8 cellular contexts compared by ENCODE assay signal in the genomic region with DNA sequence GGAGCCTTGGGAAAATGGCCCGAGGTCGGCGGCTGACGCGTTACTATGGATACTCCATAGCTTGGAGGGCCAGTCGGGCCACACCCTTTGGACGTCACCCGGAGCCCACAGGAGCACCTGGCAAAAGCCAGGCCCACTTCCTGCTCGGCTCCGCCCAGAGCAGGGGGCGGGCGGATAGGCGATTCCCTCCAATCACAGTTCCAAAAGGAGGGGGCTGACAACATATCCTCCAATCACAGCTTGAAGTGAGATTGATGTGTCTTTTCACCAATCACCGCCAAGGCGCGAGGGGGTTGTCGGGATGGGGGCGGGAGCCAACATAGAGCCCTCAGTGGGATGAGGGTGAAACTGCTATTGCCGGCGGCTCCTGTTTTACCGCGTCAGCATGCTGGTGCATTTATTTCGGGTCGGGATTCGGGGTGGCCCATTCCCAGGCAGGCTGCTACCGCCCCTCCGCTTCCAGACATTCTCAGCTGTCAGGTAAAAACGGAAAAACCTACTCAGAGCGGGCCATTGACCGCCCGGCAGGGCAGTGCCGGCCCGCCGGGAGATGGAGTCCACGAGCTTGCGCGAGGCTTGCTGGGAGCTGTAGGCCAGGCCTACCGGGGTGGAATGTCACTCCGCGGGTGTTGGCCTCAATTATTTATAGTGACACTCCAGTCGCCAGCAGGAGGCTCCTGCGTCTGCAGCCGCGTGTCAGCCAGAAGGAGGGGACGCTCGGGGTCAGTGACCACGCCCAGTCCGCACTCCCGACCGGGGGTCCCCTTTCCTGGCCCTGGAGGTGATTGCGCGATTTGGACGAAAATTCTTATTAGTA. TPM values are rescaled to one million over a fixed set of nuclear protein-coding genes. Genes with fewer than 3 reads are reported as not detected.
DNase-seq lines count a peak whose midpoint lies in the region; ATAC-seq and TF ChIP-seq lines count a peak whose summit lies in the region.

A gene (plus strand): TSS at position 320 of the 817 bp plus-strand sequence. CDS start 66 bp downstream, at position 386.

- peak within 1 kb of the TSS; percentile 80 for H3K4me3 ChIP-seq in H7 (ENCODE audit: insufficient read depth, low read depth, low read length)
- H3K4me3 ChIP-seq in Loucy (ENCODE audit: low read length, poor library complexity, severe bottlenecking) = peak within 1 kb of the TSS; percentile 82
- H3K4me3 ChIP-seq in fibroblast of mammary gland (ENCODE audit: control insufficient read depth, low read depth, low read length) = peak within 1 kb of the TSS; percentile 87

- H3K27me3 ChIP-seq in H7 (ENCODE audit: control insufficient read depth, insufficient read depth, low read length) = no peaks in the 10 kb centered on the region; the same call in 1 of the 2 replicates
- H3K27me3 ChIP-seq in Loucy (ENCODE audit: insufficient read depth, low read length, poor library complexity, severe bottlenecking) = no peaks in the 10 kb centered on the region

- peak within 1 kb of the TSS; percentile 85 for H3K9ac ChIP-seq in Loucy (ENCODE audit: low read depth, low read length, poor library complexity, severe bottlenecking)

- no peaks in the 10 kb centered on the region for H3K9me3 ChIP-seq in Loucy (ENCODE audit: insufficient read depth, low read depth, low read length)

- H3K9me3 Mint-ChIP-seq in natural killer cell = no peaks in the 10 kb centered on the region

- H3K36me3 Mint-ChIP-seq in natural killer cell = no peaks in the 10 kb centered on the region

- ATAC-seq in natural killer cell = peak; percentile 91 to 96 (median 92)

- TF ChIP-seq POLR2A in Raji (IDR thresholded peaks at IDR 0.05; ENCODE audit: insufficient read depth, low read depth, low read length) = peak; percentile 82

- H3K4me2 ChIP-seq in Loucy (ENCODE audit: low read depth, low read length, poor library complexity, severe bottlenecking) = peak within 1 kb of the TSS; percentile 98

- H4K20me1 ChIP-seq in Loucy (ENCODE audit: insufficient read depth, low read length, poor library complexity, severe bottlenecking) = no peaks in the 10 kb centered on the region

- DNase-seq in G401 (ENCODE audit: low spot score) = peak; percentile 99
- peak; percentile 100 for DNase-seq in H7
- peak; percentile 91 for DNase-seq in activated T-helper 9 cell treated with anti-CD3 and anti-CD28 coated beads, Interleukin-2, amount 50 U/mL, for 16 hours (ENCODE audit: low read depth)
- DNase-seq in fibroblast of mammary gland (ENCODE audit: low read depth) = peak; percentile 98
- peak; percentile 95 for DNase-seq in natural killer cell
- DNase-seq in stimulated activated naive CD4-positive, alpha-beta T cell treated with Interleukin-2 at 50 U/mL for 16 hours (lab: John Stamatoyannopoulos, UW) = peak; percentile 96

- H3K79me2 ChIP-seq in Loucy (ENCODE audit: insufficient read depth, low read length) = peaks cover 6% of the 10 kb centered on the region; the same call in 1 of the 2 replicates

- H3K4me3 Mint-ChIP-seq in natural killer cell = peak within 1 kb of the TSS; percentile 95

- H3F3A ChIP-seq in Loucy (ENCODE audit: low read depth) = no peaks in the 10 kb centered on the region

- no peaks in the 10 kb centered on the region for H3K36me3 ChIP-seq in H7 (replicated peaks; ENCODE audit: control insufficient read depth, insufficient read depth, low read length)
- no peaks in the 10 kb centered on the region for H3K36me3 ChIP-seq in Loucy (ENCODE audit: insufficient read depth, low read length)

- no peaks in the 10 kb centered on the region for H3K27me3 Mint-ChIP-seq in natural killer cell (ENCODE audit: low read depth in 2 of 2)

- TF ChIP-seq CTCF in Loucy (conservative IDR thresholded peaks at IDR 0.05; ENCODE audit: low read length) (peak; percentile 60), fibroblast of mammary gland (conservative IDR thresholded peaks at IDR 0.05; ENCODE audit: control insufficient read depth, insufficient read depth, low read depth, low read length) (peak; percentile 21), natural killer cell (IDR thresholded peaks at IDR 0.05) (peak; percentile 56)

- intact Hi-C loops in natural killer cell (cut with micrococcal nuclease) = loop anchor here (1.0 to 2.0 kb wide), 3 partner anchors 30 to 82 kb away; a partner anchor contains a TSS

- in situ Hi-C loops in G401 (cut with HindIII; ENCODE audit: low sequenced_read_pairs) = no loop called here

- H3K4me1 ChIP-seq in Loucy (ENCODE audit: insufficient read depth, low read length, poor library complexity, severe bottlenecking) = peaks cover 9% of the 10 kb centered on the region

- H3K9me2 ChIP-seq in Loucy (replicated peaks; ENCODE audit: low read depth, low read length) = no peaks in the 10 kb centered on the region

- peak within 1 kb of the TSS; percentile 94 for H2AFZ ChIP-seq in Loucy (ENCODE audit: low read length)

- H3K27ac Mint-ChIP-seq in natural killer cell = peak within 1 kb of the TSS; percentile 96 to 97

- H3K4me1 Mint-ChIP-seq in natural killer cell = peaks cover 15 to 16% of the 10 kb centered on the region in 2 donors

RNA-seq across cellular contexts. Expression of the gene that starts here (rescaled TPM):
- total RNA-seq in G401 (2014; rRNA removed; shearing (Covaris generic)) = 34.0 and 57.0 TPM in 2 replicates
- 26.7 and 29.7 TPM in 2 replicates for total RNA-seq in H7 (2014; rRNA removed; shearing (Covaris generic))
- total RNA-seq in natural killer cell = 10 to 100 TPM; 50.6 to 60.5 (median 53.7) TPM

Comparison
In these comparisons a context has a peak if more than half of its experiments do, and no peak if none do; other contexts are left out.
1. Peak in every context shown above with its lines: DNase-seq, ATAC-seq and H3K4me3 ChIP-seq.